ENCODE assay signal across 8 cellular contexts in the genomic region with DNA sequence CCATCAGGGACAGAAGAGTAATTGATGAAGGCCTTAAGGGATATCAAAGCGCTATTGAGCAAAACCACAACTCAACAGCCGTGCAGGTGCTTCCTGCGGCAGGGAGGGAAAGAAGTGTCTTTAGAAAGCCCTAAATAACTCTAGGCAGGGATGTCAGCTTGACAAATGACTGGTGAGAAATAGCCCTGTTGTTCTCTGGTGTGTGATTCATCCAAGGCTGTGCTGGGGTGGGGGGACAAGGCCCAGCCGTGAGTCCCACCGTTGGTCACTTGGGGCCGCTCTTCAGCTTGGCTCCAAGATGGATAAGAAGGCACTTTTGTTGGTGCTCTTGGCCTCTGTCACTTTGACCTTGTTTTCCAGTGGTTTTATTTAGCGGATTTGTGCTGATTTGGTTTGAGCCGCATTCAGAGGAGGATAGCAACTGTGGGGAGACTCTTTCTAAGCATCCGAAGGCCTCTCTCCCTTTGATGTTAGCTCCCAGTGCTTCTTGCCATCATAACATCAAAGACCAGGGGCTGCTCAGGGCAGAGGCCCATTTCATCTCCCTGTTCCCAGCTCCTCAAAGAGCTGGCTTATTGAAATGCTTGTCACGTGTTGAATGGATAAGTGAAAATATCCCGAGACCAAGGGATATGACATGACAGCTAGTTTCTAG.
DNase-seq lines count a peak whose midpoint lies in the region; ATAC-seq, FAIRE-seq and TF ChIP-seq lines count a peak whose summit lies in the region.

No MANE protein-coding gene starts in this region.

- H3K9ac ChIP-seq in OCI-LY3 (ENCODE audit: low read length): no peak overlapping the region
- no peak overlapping the region for H3K9ac ChIP-seq in mesendoderm (ENCODE audit: low read length)

- no peak overlapping the region for H3K18ac ChIP-seq in mesendoderm (ENCODE audit: low read length)

- TF ChIP-seq CTCF in OCI-LY3 (IDR thresholded peaks at IDR 0.05; ENCODE audit: low read depth, low read length): peak; percentile 56
- TF ChIP-seq CTCF in choroid plexus epithelial cell (conservative IDR thresholded peaks at IDR 0.05; ENCODE audit: low read depth, low read length): peak; percentile 73
- TF ChIP-seq CTCF in prostate gland (IDR thresholded peaks at IDR 0.05): peak in 1 of 4 experiments; percentile 17

- intact Hi-C loops in prostate gland (cut with DNase I): no loop called here

- H3K4me3 ChIP-seq in OCI-LY3 (ENCODE audit: low read length): no peak overlapping the region
- no peak overlapping the region for H3K4me3 ChIP-seq in choroid plexus epithelial cell (ENCODE audit: low read depth, low read length)
- H3K4me3 ChIP-seq in mesendoderm (ENCODE audit: low read length): no peak overlapping the region
- H3K4me3 ChIP-seq in prostate gland: no peak overlapping the region

- no peak overlapping the region for H2BK5ac ChIP-seq in mesendoderm (ENCODE audit: low read length)

- H4K20me1 ChIP-seq in OCI-LY3 (ENCODE audit: insufficient read depth, low read length): no peaks in the 10 kb centered on the region

- peak overlapping the region; percentile 29 for H3K56ac ChIP-seq in mesendoderm (ENCODE audit: low read length)

- peak; percentile 75 for FAIRE-seq in H54 (lab: Jason Lieb, UNC)

- H3K9me3 ChIP-seq in OCI-LY3 (ENCODE audit: insufficient read depth, low read length): no peaks in the 10 kb centered on the region
- no peaks in the 10 kb centered on the region for H3K9me3 ChIP-seq in prostate gland

- H2AFZ ChIP-seq in OCI-LY3 (ENCODE audit: low read depth, low read length): no peak overlapping the region

- H2BK120ac ChIP-seq in mesendoderm (ENCODE audit: low read depth, low read length): no peak overlapping the region

- no peak overlapping the region for H2AK5ac ChIP-seq in mesendoderm (ENCODE audit: low read length)

- no peak overlapping the region for H3K4ac ChIP-seq in mesendoderm (ENCODE audit: low read depth, low read length)

- ATAC-seq in HG02840 (IDR thresholded peaks at IDR 0.05; ENCODE audit: low FRiP score, unreplicated experiment): no peak

- H3K79me1 ChIP-seq in mesendoderm (ENCODE audit: low read length): no peaks in the 10 kb centered on the region

- H2BK15ac ChIP-seq in mesendoderm (replicated peaks; ENCODE audit: low read depth): no peak overlapping the region

- H4K8ac ChIP-seq in mesendoderm (ENCODE audit: low read depth, low read length): no peak overlapping the region

- H3K79me2 ChIP-seq in OCI-LY3 (ENCODE audit: low read length) (no peaks in the 10 kb centered on the region), mesendoderm (ENCODE audit: control insufficient read depth, insufficient read depth, low read length) (no peaks in the 10 kb centered on the region)

- H3K36me3 ChIP-seq in OCI-LY3 (replicated peaks; ENCODE audit: low read depth, low read length): no peaks in the 10 kb centered on the region
- no peaks in the 10 kb centered on the region for H3K36me3 ChIP-seq in mesendoderm (ENCODE audit: control insufficient read depth, insufficient read depth, low read length)
- no peaks in the 10 kb centered on the region for H3K36me3 ChIP-seq in prostate gland

- no peak overlapping the region for H4K5ac ChIP-seq in mesendoderm (ENCODE audit: low read length)

- DNase-seq in DMS53 treated with DMSO at 0.1 percent for 48 hours (lab: John Stamatoyannopoulos, UW; ENCODE audit: unreplicated experiment) (peak; percentile 4), H54 (ENCODE audit: insufficient read length, low spot score) (no peak), choroid plexus epithelial cell (ENCODE audit: low read depth) (peak; percentile 89), mesendoderm (peak; percentile 92), prostate gland (ENCODE audit: low spot score) (no peak), NCI-H524 treated with DMSO at 0.1 percent for 48 hours (lab: John Stamatoyannopoulos, UW) (no peak)

- no peak overlapping the region for H3K27ac ChIP-seq in OCI-LY3 (ENCODE audit: low read length)
- H3K27ac ChIP-seq in mesendoderm (ENCODE audit: low read depth, low read length): no peak overlapping the region
- H3K27ac ChIP-seq in prostate gland: no peak overlapping the region

- TF ChIP-seq POLR2A in H54 (IDR thresholded peaks at IDR 0.05; ENCODE audit: low read depth, low read length) (no peak), prostate gland (IDR thresholded peaks at IDR 0.05) (no peak)

- H3K4me2 ChIP-seq in OCI-LY3 (ENCODE audit: low read length) (no peak overlapping the region), mesendoderm (ENCODE audit: low read length) (no peak overlapping the region)

- H3K4me1 ChIP-seq in OCI-LY3 (ENCODE audit: low read length): no peaks in the 10 kb centered on the region
- no peaks in the 10 kb centered on the region for H3K4me1 ChIP-seq in mesendoderm (ENCODE audit: control insufficient read depth, low read depth, low read length)
- no peaks in the 10 kb centered on the region for H3K4me1 ChIP-seq in prostate gland (replicated peaks)

- H3K27me3 ChIP-seq in OCI-LY3 (ENCODE audit: low read depth, low read length) (peaks cover 15% of the 10 kb centered on the region; the same call in 1 of the 2 replicates), mesendoderm (ENCODE audit: insufficient read depth, low read length, poor library complexity) (no peaks in the 10 kb centered on the region), prostate gland (replicated peaks; ENCODE audit: insufficient read depth) (no peaks in the 10 kb centered on the region)

- WGBS in mesendoderm (ENCODE audit: extremely low coverage, insufficient coverage, low lambda C conversion rate): no CpG with 5 or more reads among the region's 11 CpGs
- WGBS in prostate gland: 73% methylated on average over 11 of the region's 11 CpGs

- H3K23ac ChIP-seq in mesendoderm (ENCODE audit: low read length): no peak overlapping the region

Comparison
In these comparisons a context has a peak if more than half of its experiments do, and no peak if none do; other contexts are left out.
1. DNase-seq: peak in DMS53 treated with DMSO at 0.1 percent for 48 hours (single experiment), choroid plexus epithelial cell (single experiment) and mesendoderm (single experiment); none in H54 (single experiment), prostate gland (single experiment) and NCI-H524 treated with DMSO at 0.1 percent for 48 hours (single experiment).